8 cellular contexts compared by ENCODE assay signal in the genomic region with DNA sequence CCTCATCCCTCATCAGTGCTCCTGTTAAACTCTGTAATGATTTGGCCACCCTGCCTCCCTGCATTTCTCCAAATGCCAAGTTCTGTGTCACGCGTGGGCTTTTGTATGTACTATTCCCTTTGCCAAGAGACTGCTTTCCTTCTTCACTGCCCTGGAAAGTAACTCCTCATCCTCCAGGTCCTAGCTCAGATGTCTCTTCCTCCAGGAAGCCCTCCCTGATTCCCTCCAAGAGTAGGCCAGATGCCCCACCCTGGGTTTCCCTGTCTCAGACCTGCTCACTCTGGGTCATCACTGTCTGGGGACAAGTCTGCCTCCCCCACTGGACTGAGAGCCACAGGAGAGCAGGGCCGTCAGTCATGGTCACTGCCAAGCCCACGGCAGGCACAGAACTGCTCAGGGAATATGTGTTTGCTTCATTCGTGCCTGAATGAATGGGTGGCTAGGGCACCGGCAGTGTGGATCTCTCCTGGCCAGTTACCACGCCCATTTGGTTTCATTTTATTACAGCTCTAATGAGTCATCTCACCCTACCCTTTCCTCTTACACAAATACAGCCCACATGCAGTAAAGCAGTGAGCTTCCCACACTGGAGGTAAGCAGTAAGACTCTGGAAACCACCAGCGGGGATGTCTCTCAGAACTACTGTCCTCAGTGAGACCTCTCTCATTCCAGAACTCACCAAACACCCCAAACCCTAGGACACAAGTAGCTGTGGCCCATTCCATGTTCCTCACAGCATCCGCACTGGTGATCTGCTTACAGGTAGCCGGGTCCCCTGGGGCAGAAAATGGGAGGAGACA.
DNase-seq lines count a peak whose midpoint lies in the region; ATAC-seq lines count a peak whose summit lies in the region.

No MANE protein-coding gene starts in this region.

- ATAC-seq in HG03196 (IDR thresholded peaks at IDR 0.05; ENCODE audit: unreplicated experiment): no peak
- ATAC-seq in HG02840 (IDR thresholded peaks at IDR 0.05; ENCODE audit: low FRiP score, unreplicated experiment): no peak

- peak overlapping the region; percentile 65 for H3K4me3 Mint-ChIP-seq in activated T-cell treated with anti-CD3 and anti-CD28 coated beads, Interleukin-2, amount 50 U/mL, for 24 hours

- H3K27me3 Mint-ChIP-seq in activated T-cell treated with anti-CD3 and anti-CD28 coated beads, Interleukin-2, amount 50 U/mL, for 24 hours: no peaks in the 10 kb centered on the region

- H3K36me3 Mint-ChIP-seq in activated T-cell treated with anti-CD3 and anti-CD28 coated beads, Interleukin-2, amount 50 U/mL, for 24 hours (ENCODE audit: low read depth): peaks cover 92% of the 10 kb centered on the region

- H3K9me3 Mint-ChIP-seq in activated T-cell treated with anti-CD3 and anti-CD28 coated beads, Interleukin-2, amount 50 U/mL, for 24 hours: peaks cover 1% of the 10 kb centered on the region

- peaks cover 27% of the 10 kb centered on the region for H3K4me1 Mint-ChIP-seq in activated T-cell treated with anti-CD3 and anti-CD28 coated beads, Interleukin-2, amount 50 U/mL, for 24 hours (ENCODE audit: low read depth)

- DNase-seq in NCI-H2029 (lab: John Stamatoyannopoulos, UW) (peak; percentile 44), NCI-H2029 treated with DMSO at 0.1 percent for 48 hours (lab: John Stamatoyannopoulos, UW) (no peak), HUDEP-2 (lab: John Stamatoyannopoulos, UW; ENCODE audit: unreplicated experiment in 76 of 76) (peak in 41 of 76 experiments; percentile 10 to 77 (median 36)), glomerular visceral epithelial cell (ENCODE audit: extremely low spot score) (peak; percentile 88)
- DNase-seq in activated T-cell treated with anti-CD3 and anti-CD28 coated beads, Interleukin-2, amount 50 U/mL, for 24 hours: peak; percentile 56
- DNase-seq in stimulated activated CD4-positive, alpha-beta T cell treated with anti-CD3 and anti-CD28 coated beads, TNF-alpha, amount 100 ng/mL, for 24 hours (ENCODE audit: low read depth in 3 of 3): peak in 2 of 3 experiments; percentile 12 to 54

- H3K27ac Mint-ChIP-seq in activated T-cell treated with anti-CD3 and anti-CD28 coated beads, Interleukin-2, amount 50 U/mL, for 24 hours: peak overlapping the region; percentile 97
